In the genomic region with DNA sequence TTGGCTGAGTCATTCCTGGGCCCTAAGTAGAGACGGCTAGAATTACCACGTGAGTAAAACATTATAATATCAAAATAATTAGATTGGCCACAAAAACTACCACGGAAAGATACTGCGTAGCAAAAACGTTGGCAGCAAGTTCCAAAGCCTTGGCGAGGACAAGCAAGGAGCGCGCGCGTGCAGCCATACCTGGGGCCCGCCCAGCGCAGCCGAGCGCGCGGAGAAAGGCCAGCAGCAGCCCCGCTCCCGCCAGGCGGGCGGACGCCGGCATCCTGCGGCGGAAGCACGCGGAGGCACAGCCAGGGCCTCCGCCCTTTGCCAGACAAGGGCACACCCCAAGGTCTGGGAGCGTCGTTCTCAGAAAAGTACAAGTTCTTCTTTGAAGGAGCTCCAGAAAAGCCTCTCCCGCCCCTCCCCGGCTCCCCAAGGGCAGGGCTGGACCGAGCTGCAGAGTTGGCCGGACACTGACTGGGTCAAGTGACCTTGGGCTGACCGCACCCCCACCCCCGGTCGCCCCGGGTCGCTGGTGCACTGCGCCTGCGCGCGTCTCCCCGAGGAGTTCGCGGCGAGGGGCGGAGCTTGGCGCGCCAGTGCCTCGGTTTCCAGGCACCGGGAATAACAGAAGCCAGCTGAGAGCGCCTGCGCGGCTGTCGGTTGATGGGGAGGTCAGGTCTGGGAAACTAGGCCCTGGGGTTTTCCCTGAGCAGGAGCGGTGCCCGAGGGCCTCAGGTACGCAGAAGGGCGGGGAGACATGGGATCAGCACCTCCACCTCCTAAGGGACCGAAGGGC, we compare ENCODE assay signal across 8 cellular contexts. TPM values are rescaled to one million over a fixed set of nuclear protein-coding genes. Genes with fewer than 3 reads are reported as not detected.
DNase-seq lines count a peak whose midpoint lies in the region; ATAC-seq and TF ChIP-seq lines count a peak whose summit lies in the region.

ZC2HC1C (plus strand) TSS at position 621 of the 790 bp plus-strand sequence. CDS start 933 bp downstream, outside the sequence.

- TF ChIP-seq POLR2A in prostate gland (IDR thresholded peaks at IDR 0.05) = peak; percentile 22
- no peak for TF ChIP-seq POLR2A in vagina (IDR thresholded peaks at IDR 0.05)

- TF ChIP-seq CTCF in ascending aorta (IDR thresholded peaks at IDR 0.05) (no peak), prostate gland (IDR thresholded peaks at IDR 0.05) (peak in 1 of 4 experiments; percentile 12), vagina (IDR thresholded peaks at IDR 0.05) (no peak)

- peak; percentile 97 for ATAC-seq in right cardiac atrium

- intact Hi-C loops in ascending aorta (cut with DNase I) (loop anchor here (1.0 to 5.0 kb wide), 4 partner anchors 18 to 228 kb away; partner anchors contain the start of genes EIF2B2 and MLH3), right cardiac atrium (cut with DNase I) (loop anchor here in 1 of 4 donors (10.0 kb wide), 1 partner anchor 64 kb away; the partner anchor contains the start of gene EIF2B2), prostate gland (cut with DNase I) (loop anchor here (2.0 kb wide), 1 partner anchor 18 kb away; the partner anchor contains the start of gene MLH3), vagina (cut with DNase I) (loop anchor here (5.0 kb wide), 1 partner anchor 67 kb away; the partner anchor contains the start of gene EIF2B2)

- H3K36me3 ChIP-seq in ascending aorta (no peaks in the 10 kb centered on the region), prostate gland (no peaks in the 10 kb centered on the region), vagina (no peaks in the 10 kb centered on the region)

- H3K9me3 ChIP-seq in ascending aorta (no peaks in the 10 kb centered on the region), right cardiac atrium (ENCODE audit: control insufficient read depth, low read length) (no peaks in the 10 kb centered on the region), prostate gland (no peaks in the 10 kb centered on the region), vagina (no peaks in the 10 kb centered on the region)

- DNase-seq in Daoy (ENCODE audit: low read depth) = peak; percentile 89
- DNase-seq in H4 (ENCODE audit: low spot score) = peak; percentile 25
- peak; percentile 85 for DNase-seq in NCI-H1048 (lab: John Stamatoyannopoulos, UW)
- peak; percentile 16 to 83 (median 24) for DNase-seq in T-helper 1 cell
- peak; percentile 81 to 97 for DNase-seq in ascending aorta (ENCODE audit: low spot score in 2 of 2)
- DNase-seq in right cardiac atrium = peak; percentile 98 to 99 (median 99)
- peak; percentile 88 for DNase-seq in prostate gland (ENCODE audit: low spot score)
- DNase-seq in vagina (ENCODE audit: extremely low spot score in 2 of 2) = peak in 1 of 2 donors; percentile 96

- 1% methylated on average over 60 of the region's 60 CpGs for WGBS in right cardiac atrium
- 1% methylated on average over 53 of the region's 60 CpGs for WGBS in prostate gland

- H3K27me3 ChIP-seq in ascending aorta = no peaks in the 10 kb centered on the region
- H3K27me3 ChIP-seq in right cardiac atrium (ENCODE audit: control insufficient read depth, insufficient read depth) = no peaks in the 10 kb centered on the region
- no peaks in the 10 kb centered on the region for H3K27me3 ChIP-seq in prostate gland (replicated peaks; ENCODE audit: insufficient read depth)
- H3K27me3 ChIP-seq in vagina = no peaks in the 10 kb centered on the region

- H3K27ac ChIP-seq in ascending aorta (peak within 1 kb of the TSS; percentile 83 to 91), right cardiac atrium (ENCODE audit: low read length) (peak within 1 kb of the TSS; percentile 84), prostate gland (peak within 1 kb of the TSS; percentile 86 to 91), vagina (peak within 1 kb of the TSS; percentile 75)

- peak within 1 kb of the TSS; percentile 59 to 84 for H3K4me3 ChIP-seq in ascending aorta
- H3K4me3 ChIP-seq in right cardiac atrium (ENCODE audit: low read length) = peak within 1 kb of the TSS; percentile 43
- peak within 1 kb of the TSS; percentile 36 to 54 for H3K4me3 ChIP-seq in prostate gland
- peak within 1 kb of the TSS; percentile 42 to 44 for H3K4me3 ChIP-seq in vagina

- H3K4me1 ChIP-seq in ascending aorta (peaks cover 2 to 13% of the 10 kb centered on the region in 2 donors), right cardiac atrium (ENCODE audit: control insufficient read depth, insufficient read depth, low read length) (peaks cover 4% of the 10 kb centered on the region), prostate gland (replicated peaks) (no peaks in the 10 kb centered on the region), vagina (peaks cover 27% of the 10 kb centered on the region)

RNA-seq across cellular contexts. Expression of gene ZC2HC1C, which starts in this region (rescaled TPM):
- 1.4 and 4.3 TPM in 2 replicates for total RNA-seq in Daoy (2014; rRNA removed; shearing (Covaris generic))
- 0.21 and 2.7 TPM in 2 replicates for total RNA-seq in H4 (2014; rRNA removed; shearing (Covaris generic))
- total RNA-seq in ascending aorta = not detected
- 10 to 100 TPM in 1 of 4 donors, 1 to 10 TPM in 3; 6.9 to 10.8 (median 9.1) TPM for total RNA-seq in right cardiac atrium
- polyA plus RNA-seq in right cardiac atrium = 8.4 TPM
- 10 to 100 TPM in 1 of 2 donors, 1 to 10 TPM in 1; 1.8 to 19.4 TPM for total RNA-seq in prostate gland
- not detected for total RNA-seq in vagina

Comparison
In these comparisons a context has a peak if more than half of its experiments do, and no peak if none do; other contexts are left out.
1. Peak in DNase-seq, H3K4me3 ChIP-seq and H3K27ac ChIP-seq in ascending aorta; RNA of the gene not detected or under 1 TPM.